In genomic region chr10:45466784-45467183, GRCh38 we compare ENCODE assay signal across 20 cellular contexts.
DNase-seq lines count a peak whose midpoint lies in the region; ATAC-seq and TF ChIP-seq lines count a peak whose summit lies in the region.
"Had no signal": no experiment of that assay in that cellular context is flagged by ENCODE, and none has a peak within 500 bp of the region (broad histone marks: within the 10 kb centered on the region; RNA-seq: fewer than 3 reads in every experiment).

No MANE protein-coding gene starts in this region.

- H3K4me1 Mint-ChIP-seq in CD14-positive monocyte = peaks cover 53% of the 10 kb centered on the region
- H3K4me1 Mint-ChIP-seq in central memory CD8-positive, alpha-beta T cell = peaks cover 44% of the 10 kb centered on the region

- intact Hi-C loops in CD14-positive monocyte (cut with micrococcal nuclease) (loop anchor here (10.0 kb wide), 5 partner anchors 92 to 258 kb away; partner anchors contain the start of genes ALOX5 (in 1 of the 2), WASHC2C (in 1 of the 2) and ZFAND4 (in 1 of the 2)), sciatic nerve (cut with DNase I) (loop anchor here (10.0 kb wide), 1 partner anchor 118 kb away; no protein-coding TSS in a partner anchor)

- H3K36me3 Mint-ChIP-seq in CD14-positive monocyte = peaks cover 5 to 8% of the 10 kb centered on the region in 2 donors
- peaks cover 14% of the 10 kb centered on the region for H3K36me3 Mint-ChIP-seq in central memory CD8-positive, alpha-beta T cell (ENCODE audit: insufficient read depth)
- H3K36me3 Mint-ChIP-seq: natural killer cell had no signal

- TF ChIP-seq CTCF in CD14-positive monocyte (IDR thresholded peaks at IDR 0.05) = no peak

- peaks cover 2 to 4% (median 4%) of the 10 kb centered on the region in 3 donors for H3K27me3 Mint-ChIP-seq in CD14-positive monocyte (ENCODE audit: low read depth in 3 of 3)
- H3K27me3 Mint-ChIP-seq in central memory CD8-positive, alpha-beta T cell = no peaks in the 10 kb centered on the region
- H3K27me3 Mint-ChIP-seq: activated CD4-positive, alpha-beta memory T cell treated with anti-CD3 and anti-CD28 coated beads, Interleukin-2, amount 10 ng/mL, durations not matched to agents 7 days and 5 days; CD8-positive, alpha-beta memory T cell had no signal

- DNase-seq in CD14-positive monocyte (ENCODE audit: low spot score) (no peak), MV-4-11 (lab: John Stamatoyannopoulos, UW) (peak; percentile 57), sciatic nerve (ENCODE audit: low spot score) (no peak), NCI-H2081 (lab: John Stamatoyannopoulos, UW) (no peak)
- no peak for DNase-seq in central memory CD8-positive, alpha-beta T cell (ENCODE audit: low spot score in 2 of 2)
- DNase-seq: activated CD4-positive, alpha-beta memory T cell treated with anti-CD3 and anti-CD28 coated beads, Interleukin-2, amount 10 ng/mL, durations not matched to agents 7 days and 5 days; activated effector memory CD4-positive, alpha-beta T cell treated with anti-CD3 and anti-CD28 coated beads, Interleukin-2, amount 50 U/mL, for 16 hours; CD8-positive, alpha-beta memory T cell; dermis blood vessel endothelial cell; DMS53; natural killer cell; NCI-H2107; NCI-H446 treated with DMSO at 0.1 percent for 48 hours; pancreas; right lobe of liver; stimulated activated CD4-positive, alpha-beta T cell treated with anti-CD3 and anti-CD28 coated beads, Interleukin-15, amount 100 ng/mL, for 24 hours; stimulated activated CD8-positive, alpha-beta memory T cell treated with anti-CD3 and anti-CD28 coated beads, Interleukin-4, amount 100 ng/mL, for 48 hours had no signal

- peaks cover 0 to 2% (median 0%) of the 10 kb centered on the region in 7 donors for H3K9me3 Mint-ChIP-seq in CD14-positive monocyte
- no peaks in the 10 kb centered on the region for H3K9me3 Mint-ChIP-seq in central memory CD8-positive, alpha-beta T cell
- H3K9me3 Mint-ChIP-seq: activated CD4-positive, alpha-beta memory T cell treated with anti-CD3 and anti-CD28 coated beads, Interleukin-2, amount 10 ng/mL, durations not matched to agents 7 days and 5 days; CD8-positive, alpha-beta memory T cell; natural killer cell had no signal

- H3K4me3 Mint-ChIP-seq in CD14-positive monocyte = no peak overlapping the region
- H3K4me3 Mint-ChIP-seq in central memory CD8-positive, alpha-beta T cell = no peak overlapping the region
- H3K4me3 Mint-ChIP-seq: activated CD4-positive, alpha-beta memory T cell treated with anti-CD3 and anti-CD28 coated beads, Interleukin-2, amount 10 ng/mL, durations not matched to agents 7 days and 5 days; CD8-positive, alpha-beta memory T cell; natural killer cell had no signal

- peak overlapping the region in 5 of 7 donors; percentile 28 to 76 (median 60) for H3K27ac Mint-ChIP-seq in CD14-positive monocyte
- peak overlapping the region; percentile 41 for H3K27ac Mint-ChIP-seq in central memory CD8-positive, alpha-beta T cell (ENCODE audit: low read depth)
- H3K27ac Mint-ChIP-seq: activated CD4-positive, alpha-beta memory T cell treated with anti-CD3 and anti-CD28 coated beads, Interleukin-2, amount 10 ng/mL, durations not matched to agents 7 days and 5 days; natural killer cell had no signal

- ATAC-seq in central memory CD8-positive, alpha-beta T cell (replicated peaks; ENCODE audit: extremely low read depth, poor library complexity, severe bottlenecking) = no peak
- ATAC-seq in sciatic nerve (peak; percentile 39), GM18517 (IDR thresholded peaks at IDR 0.05; ENCODE audit: unreplicated experiment) (no peak), HG03354 (IDR thresholded peaks at IDR 0.05; ENCODE audit: poor library complexity, severe bottlenecking, unreplicated experiment) (no peak)
- ATAC-seq: natural killer cell, right lobe of liver, SK-N-SH treated with all-trans-retinoic acid at 6 μM for 48 hours had no signal
